ENCODE assay signal across 9 cellular contexts in the genomic region with DNA sequence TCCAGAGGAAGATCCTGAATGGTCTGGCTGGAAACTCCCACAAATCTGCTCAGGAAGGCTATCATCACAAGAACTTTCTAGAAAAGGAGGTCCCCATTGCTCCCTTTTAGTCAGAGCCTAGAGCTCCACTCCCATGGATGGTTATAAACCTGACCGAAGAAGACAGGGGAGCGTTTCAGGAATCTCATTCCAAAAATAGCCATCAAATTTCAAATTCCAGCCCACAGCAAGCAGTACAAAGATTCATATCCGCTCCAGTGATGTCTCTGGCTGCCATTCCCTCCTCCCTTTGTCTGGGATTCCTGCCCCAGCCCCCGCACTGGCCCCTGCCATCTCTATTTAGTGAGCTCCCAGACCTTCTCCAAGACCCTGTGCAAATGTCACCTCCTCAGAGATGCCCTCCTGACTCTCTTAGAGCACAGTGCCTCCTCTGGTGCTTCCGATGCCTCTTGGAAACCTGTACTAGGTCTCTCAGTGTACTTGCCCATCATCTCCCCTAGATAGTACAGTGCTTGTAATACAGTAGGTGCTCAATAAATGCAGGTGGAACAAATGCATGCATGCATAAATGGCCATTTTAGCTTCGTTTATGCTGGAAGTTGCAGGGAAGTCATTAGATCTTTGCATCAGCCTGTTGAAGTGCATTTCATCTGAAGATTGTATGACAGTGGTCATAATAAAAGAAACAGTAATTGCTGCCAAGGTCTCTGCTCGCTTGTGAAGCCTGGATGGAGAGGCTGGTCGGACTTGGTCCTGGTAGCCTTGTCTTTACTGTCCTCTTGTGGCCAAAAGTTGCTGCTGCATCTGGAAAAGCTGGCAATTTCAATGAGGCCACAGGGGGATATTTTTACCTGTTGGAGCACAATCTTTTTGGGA. TPM values are rescaled to one million over a fixed set of nuclear protein-coding genes. Genes with fewer than 3 reads are reported as not detected.
DNase-seq lines count a peak whose midpoint lies in the region; ATAC-seq, FAIRE-seq and TF ChIP-seq lines count a peak whose summit lies in the region.
"Had no signal": no experiment of that assay in that cellular context is flagged by ENCODE, and none has a peak within 500 bp of the region (broad histone marks: within the 10 kb centered on the region; RNA-seq: fewer than 3 reads in every experiment).

No MANE protein-coding gene starts in this region.

- DNase-seq in DMS114 treated with DMSO at 0.1 percent for 48 hours (lab: John Stamatoyannopoulos, UW; ENCODE audit: unreplicated experiment), result peak; percentile 63
- DNase-seq in GM19239 (ENCODE audit: insufficient read length, low spot score), result peak; percentile 49
- peak; percentile 62 for DNase-seq in HT1080 (ENCODE audit: low read depth)
- peak; percentile 33 for DNase-seq in OCI-M2 (lab: John Stamatoyannopoulos, UW; ENCODE audit: unreplicated experiment)
- DNase-seq in bronchial epithelial cell (ENCODE audit: low read depth), result peak; percentile 62
- DNase-seq in kidney, result no peak
- no peak for DNase-seq in stimulated activated effector memory CD8-positive, alpha-beta T cell treated with anti-CD3 and anti-CD28 coated beads, Interleukin-12 subunit alpha, Interleukin-12 subunit beta, amount 100 ng/mL, for 72 hours (ENCODE audit: low spot score in 2 of 2)

- no peak overlapping the region for H3K4me3 Mint-ChIP-seq in stimulated activated effector memory CD8-positive, alpha-beta T cell treated with anti-CD3 and anti-CD28 coated beads, Interleukin-12 subunit alpha, Interleukin-12 subunit beta, amount 100 ng/mL, for 72 hours

- H3K4me1 Mint-ChIP-seq in stimulated activated effector memory CD8-positive, alpha-beta T cell treated with anti-CD3 and anti-CD28 coated beads, Interleukin-12 subunit alpha, Interleukin-12 subunit beta, amount 100 ng/mL, for 72 hours, result no peaks in the 10 kb centered on the region

- no peak overlapping the region for H3K27ac Mint-ChIP-seq in stimulated activated effector memory CD8-positive, alpha-beta T cell treated with anti-CD3 and anti-CD28 coated beads, Interleukin-12 subunit alpha, Interleukin-12 subunit beta, amount 100 ng/mL, for 72 hours

- no peak overlapping the region for H3K9ac ChIP-seq in kidney (ENCODE audit: low read length in 2 of 2)

- FAIRE-seq in GM19239 (lab: Jason Lieb, UNC) (peak; percentile 91), bronchial epithelial cell (lab: Jason Lieb, UNC) (no peak), kidney (lab: Jason Lieb, UNC) (peak; percentile 66)

- H3K9me3 Mint-ChIP-seq in stimulated activated effector memory CD8-positive, alpha-beta T cell treated with anti-CD3 and anti-CD28 coated beads, Interleukin-12 subunit alpha, Interleukin-12 subunit beta, amount 100 ng/mL, for 72 hours, result no peaks in the 10 kb centered on the region

- H3K27ac ChIP-seq in kidney (ENCODE audit: low read depth in 2 of 2, low read length in 2 of 2), result no peak overlapping the region

- TF ChIP-seq CTCF in bronchial epithelial cell (IDR thresholded peaks at IDR 0.05; ENCODE audit: insufficient read depth, low read length, severe bottlenecking) (peak; percentile 99), kidney (IDR thresholded peaks at IDR 0.05; ENCODE audit: borderline replicate concordance, extremely low read depth, insufficient read depth) (peak; percentile 98)

- peaks cover 0 to 3% of the 10 kb centered on the region in 2 donors for H3K4me1 ChIP-seq in kidney (ENCODE audit: control insufficient read depth in 1 of 2, insufficient read depth in 1 of 2, low read depth in 1 of 2, low read length in 2 of 2)

- H3K4me3 ChIP-seq in bronchial epithelial cell (ENCODE audit: low read depth, low read length), result no peak overlapping the region
- H3K4me3 ChIP-seq in kidney (ENCODE audit: low read length in 2 of 2), result no peak overlapping the region

- no peaks in the 10 kb centered on the region for H3K36me3 Mint-ChIP-seq in stimulated activated effector memory CD8-positive, alpha-beta T cell treated with anti-CD3 and anti-CD28 coated beads, Interleukin-12 subunit alpha, Interleukin-12 subunit beta, amount 100 ng/mL, for 72 hours

- ATAC-seq in stimulated activated effector memory CD8-positive, alpha-beta T cell treated with anti-CD3 and anti-CD28 coated beads, Interleukin-12 subunit alpha, Interleukin-12 subunit beta, amount 100 ng/mL, for 72 hours, result peak; percentile 14
- ATAC-seq in GM19397 (IDR thresholded peaks at IDR 0.05; ENCODE audit: unreplicated experiment), result no peak

- no peaks in the 10 kb centered on the region for H3K9me3 ChIP-seq in kidney (ENCODE audit: control insufficient read depth in 1 of 2, low read length in 2 of 2)

- H3K36me3 ChIP-seq in bronchial epithelial cell (ENCODE audit: control insufficient read depth, insufficient read depth, low read length), result no peaks in the 10 kb centered on the region
- no peaks in the 10 kb centered on the region for H3K36me3 ChIP-seq in kidney (ENCODE audit: control insufficient read depth in 1 of 2, insufficient read depth in 2 of 2, low read length in 2 of 2)

- H3K27me3 ChIP-seq in bronchial epithelial cell (ENCODE audit: control insufficient read depth, insufficient read depth, low read length), result no peaks in the 10 kb centered on the region

- intact Hi-C loops in kidney (cut with DNase I), result no loop called here

RNA-seq across cellular contexts. Expression of a gene that starts 32.0 kb away (rescaled TPM):
- total RNA-seq in HT1080 (2014; rRNA removed; shearing (Covaris generic)), result not detected in 2 replicates
- 0.09 TPM in 1 of 2 replicates, not detected in the other for polyA plus RNA-seq in HT1080 (2015; cell fraction: cytosol; rRNA removed)
- not detected in 2 replicates for polyA plus RNA-seq in HT1080 (2015; cell fraction: nucleus; rRNA removed)
- not detected in 2 replicates for total RNA-seq in bronchial epithelial cell
- 25.6 TPM for total RNA-seq in kidney
- polyA plus RNA-seq in kidney (ENCODE audit: insufficient read depth, low read depth, low replicate concordance), result 27.4 TPM
- total RNA-seq: activated CD8-positive, alpha-beta memory T cell treated with anti-CD3 and anti-CD28 coated beads for 36 hours had no signal

Comparison
In these comparisons a context has a peak if more than half of its experiments do, and no peak if none do; other contexts are left out.
1. DNase-seq: peak in DMS114 treated with DMSO at 0.1 percent for 48 hours (single experiment), GM19239 (single experiment), HT1080 (single experiment), OCI-M2 (single experiment) and bronchial epithelial cell (single experiment); none in kidney (single experiment) and stimulated activated effector memory CD8-positive, alpha-beta T cell treated with anti-CD3 and anti-CD28 coated beads, Interleukin-12 subunit alpha, Interleukin-12 subunit beta, amount 100 ng/mL, for 72 hours (0 of 2).
2. RNA of a gene that starts 32.0 kb away (total RNA-seq): 25.6 TPM in kidney (single experiment); not detected in HT1080 and not detected in bronchial epithelial cell; every median in the first group is over 10 times any median in the second.